14 cellular contexts compared by ENCODE assay signal in genomic region chr2:241033994-241034393, GRCh38.
"Had no signal": no experiment of that assay in that cellular context is flagged by ENCODE, and none has a peak within 500 bp of the region (broad histone marks: within the 10 kb centered on the region; RNA-seq: fewer than 3 reads in every experiment).

No MANE protein-coding gene starts in this region.

- H3K36me3 Mint-ChIP-seq: activated naive CD8-positive, alpha-beta T cell treated with anti-CD3 and anti-CD28 coated beads, Interleukin-2, amount 10 ng/mL, durations not matched to agents 7 days and 5 days had no signal

- H3K27me3 Mint-ChIP-seq: activated CD4-positive, alpha-beta T cell treated with anti-CD3 and anti-CD28 coated beads for 36 hours had no signal

- H3K9me3 ChIP-seq: heart left ventricle, psoas muscle, tibial artery, vagina had no signal

- H3K4me1 Mint-ChIP-seq: nephron had no signal

- H3K27ac ChIP-seq: epithelial cell of prostate, heart left ventricle, psoas muscle, tibial artery, vagina had no signal

- H3K9me3 Mint-ChIP-seq: activated naive CD8-positive, alpha-beta T cell treated with anti-CD3 and anti-CD28 coated beads, Interleukin-2, amount 10 ng/mL, durations not matched to agents 7 days and 5 days; activated T-helper 1 cell treated with anti-CD3 and anti-CD28 coated beads, Interleukin-12 subunit alpha, Interleukin-12 subunit beta, Interleukin-2, Interleukin-4 antibody, amounts not matched to agents 30 ng/mL and 10 ng/mL and 1 ng/mL, durations not matched to agents 14 hours and 24 hours and 36 hours; effector memory CD8-positive, alpha-beta T cell; nephron had no signal

- H3K4me3 Mint-ChIP-seq: activated CD4-positive, alpha-beta T cell treated with anti-CD3 and anti-CD28 coated beads for 36 hours; nephron had no signal

- H3K4me1 ChIP-seq: psoas muscle had no signal

- H3K27ac Mint-ChIP-seq: activated CD4-positive, alpha-beta T cell treated with anti-CD3 and anti-CD28 coated beads for 36 hours; activated naive CD8-positive, alpha-beta T cell treated with anti-CD3 and anti-CD28 coated beads, Interleukin-2, amount 10 ng/mL, durations not matched to agents 7 days and 5 days; activated T-helper 1 cell treated with anti-CD3 and anti-CD28 coated beads, Interleukin-12 subunit alpha, Interleukin-12 subunit beta, Interleukin-2, Interleukin-4 antibody, amounts not matched to agents 30 ng/mL and 10 ng/mL and 1 ng/mL, durations not matched to agents 14 hours and 24 hours and 36 hours; nephron had no signal

- DNase-seq: activated CD4-positive, alpha-beta T cell treated with anti-CD3 and anti-CD28 coated beads for 36 hours; activated naive CD8-positive, alpha-beta T cell treated with anti-CD3 and anti-CD28 coated beads, Interleukin-2, amount 10 ng/mL, durations not matched to agents 7 days and 5 days; aorta; dermis blood vessel endothelial cell; effector memory CD8-positive, alpha-beta T cell; heart left ventricle; stimulated activated CD4-positive, alpha-beta T cell treated with anti-CD3 and anti-CD28 coated beads, Interleukin-12 subunit alpha, Interleukin-12 subunit beta, amount 100 ng/mL, for 4 hours; T-helper 2 cell; tibial artery had no signal

- ATAC-seq: activated CD4-positive, alpha-beta T cell treated with anti-CD3 and anti-CD28 coated beads for 36 hours; effector memory CD8-positive, alpha-beta T cell; heart left ventricle; psoas muscle had no signal

- H3K27me3 ChIP-seq: heart left ventricle, vagina had no signal

- H3K4me3 ChIP-seq: heart left ventricle, psoas muscle, tibial artery, vagina had no signal
